ENCODE assay signal across 10 cellular contexts in genomic region chr5:95884021-95884333, GRCh38.
DNase-seq lines count a peak whose midpoint lies in the region; ATAC-seq and TF ChIP-seq lines count a peak whose summit lies in the region.
"Had no signal": no experiment of that assay in that cellular context is flagged by ENCODE, and none has a peak within 500 bp of the region (broad histone marks: within the 10 kb centered on the region; RNA-seq: fewer than 3 reads in every experiment).

No MANE protein-coding gene starts in this region.

- no peaks in the 10 kb centered on the region for H3K9me3 Mint-ChIP-seq in IgD-negative memory B cell
- peaks cover 7% of the 10 kb centered on the region for H3K9me3 Mint-ChIP-seq in glutamatergic neuron (ENCODE audit: unreplicated experiment)

- H3K36me3 Mint-ChIP-seq in IgD-negative memory B cell = peaks cover 6% of the 10 kb centered on the region
- H3K36me3 Mint-ChIP-seq in glutamatergic neuron (ENCODE audit: unreplicated experiment) = no peaks in the 10 kb centered on the region

- peaks cover 5 to 13% (median 6%) of the 10 kb centered on the region in 3 donors for H3K4me1 Mint-ChIP-seq in IgD-negative memory B cell
- H3K4me1 Mint-ChIP-seq in glutamatergic neuron (ENCODE audit: low read depth, unreplicated experiment) = peaks cover 20% of the 10 kb centered on the region

- DNase-seq in ELR (ENCODE audit: low read depth) = peak; percentile 64
- DNase-seq in glutamatergic neuron = no peak
- no peak for DNase-seq in NK-92 treated with Interleukin-12 subunit alpha and Interleukin-12 subunit beta, amount 100 ng/mL, for 24 hours (lab: John Stamatoyannopoulos, UW)
- no peak for DNase-seq in epidermal melanocyte (ENCODE audit: insufficient read length, low spot score)
- DNase-seq in mesenteric fat pad (ENCODE audit: low spot score) = no peak
- DNase-seq in anterior cingulate cortex (lab: John Stamatoyannopoulos, UW) = no peak
- DNase-seq: kidney glomerular epithelial cell; stimulated activated CD4-positive, alpha-beta T cell treated with anti-CD3 and anti-CD28 coated beads, Interleukin-2, amount 100 ng/mL, for 48 hours had no signal

- H3K27me3 Mint-ChIP-seq in IgD-negative memory B cell (no peaks in the 10 kb centered on the region), glutamatergic neuron (ENCODE audit: unreplicated experiment) (peaks cover 4% of the 10 kb centered on the region)

- no peak for TF ChIP-seq CTCF in glutamatergic neuron (IDR thresholded peaks at IDR 0.05; ENCODE audit: partially characterized antibody, unreplicated experiment)

- peak overlapping the region in 3 of 4 donors; percentile 35 to 78 (median 48) for H3K4me3 Mint-ChIP-seq in IgD-negative memory B cell
- H3K4me3 Mint-ChIP-seq in glutamatergic neuron (ENCODE audit: unreplicated experiment) = no peak overlapping the region

- peak; percentile 70 for ATAC-seq in GM21619 (IDR thresholded peaks at IDR 0.05; ENCODE audit: unreplicated experiment)

- H3K27ac Mint-ChIP-seq in IgD-negative memory B cell = peak overlapping the region in 1 of 3 donors; percentile 40
- H3K27ac Mint-ChIP-seq in glutamatergic neuron (ENCODE audit: unreplicated experiment) = peak overlapping the region; percentile 49
